ENCODE assay signal across 26 cellular contexts in the genomic region with DNA sequence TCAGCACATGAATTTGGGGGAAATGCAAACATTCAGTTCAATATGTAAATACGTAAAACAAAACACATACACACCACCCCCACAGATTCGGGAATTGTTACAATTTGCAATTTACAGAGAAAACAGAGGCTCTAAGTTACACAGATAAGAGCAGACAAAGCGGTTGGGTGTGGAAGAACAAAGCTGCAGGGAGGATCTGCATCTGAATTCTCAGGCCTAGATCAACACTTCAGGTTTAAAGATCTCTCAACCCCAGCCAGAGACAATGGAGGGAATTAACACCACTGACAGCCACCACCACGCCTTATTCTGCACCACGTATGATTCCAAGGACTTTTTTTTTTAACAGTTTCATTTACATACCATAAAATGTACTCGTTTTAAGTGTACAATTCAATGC.
"Had no signal": no experiment of that assay in that cellular context is flagged by ENCODE, and none has a peak within 500 bp of the region (broad histone marks: within the 10 kb centered on the region; RNA-seq: fewer than 3 reads in every experiment).

No MANE protein-coding gene starts in this region.

- H3K36me3 ChIP-seq: neutrophil, pancreas, right lobe of liver, sigmoid colon, stomach, thoracic aorta, thyroid gland, tibial nerve, upper lobe of left lung, vagina had no signal

- H3K27ac ChIP-seq: neutrophil, pancreas, psoas muscle, right lobe of liver, sigmoid colon, stomach, thoracic aorta, thyroid gland, tibial nerve, upper lobe of left lung, vagina had no signal

- H3K27ac Mint-ChIP-seq: natural killer cell treated with Interleukin-12 subunit alpha and Interleukin-12 subunit beta and Interleukin-15 and Interleukin-18, amount 100 ng/mL, for 72 hours; nephron progenitor cell; stimulated activated effector memory CD8-positive, alpha-beta T cell treated with anti-CD3 and anti-CD28 coated beads, Interleukin-12 subunit alpha, Interleukin-12 subunit beta, amount 100 ng/mL, for 72 hours; stimulated activated naive B cell treated with anti-CD40 and anti-IgM and Interleukin-4, amounts not matched to agents 10 μg/mL and 1 μg/mL and 100 μg/mL, for 72 hours; stimulated activated naive CD8-positive, alpha-beta T cell treated with anti-CD3 and anti-CD28 coated beads, Interleukin-15, Interleukin-2, amounts not matched to agents 100 ng/mL and 50 ng/mL, for 24 hours had no signal

- H3K9me3 ChIP-seq: neutrophil, pancreas, psoas muscle, right lobe of liver, sigmoid colon, stomach, thoracic aorta, thyroid gland, upper lobe of left lung, vagina had no signal

- H3K27me3 Mint-ChIP-seq: stimulated activated naive B cell treated with anti-CD40 and anti-IgM and Interleukin-4, amounts not matched to agents 10 μg/mL and 1 μg/mL and 100 μg/mL, for 72 hours; stimulated activated naive CD8-positive, alpha-beta T cell treated with anti-CD3 and anti-CD28 coated beads, Interleukin-15, Interleukin-2, amounts not matched to agents 100 ng/mL and 50 ng/mL, for 24 hours had no signal

- ATAC-seq: natural killer cell treated with Interleukin-12 subunit alpha and Interleukin-12 subunit beta and Interleukin-15 and Interleukin-18, amount 100 ng/mL, for 72 hours; pancreas; psoas muscle; right cardiac atrium; right lobe of liver; stimulated activated effector memory CD8-positive, alpha-beta T cell treated with anti-CD3 and anti-CD28 coated beads, Interleukin-12 subunit alpha, Interleukin-12 subunit beta, amount 100 ng/mL, for 72 hours; stimulated activated naive B cell treated with anti-CD40 and anti-IgM and Interleukin-4, amounts not matched to agents 10 μg/mL and 1 μg/mL and 100 μg/mL, for 72 hours had no signal

- H3K4me1 ChIP-seq: pancreas, psoas muscle, right lobe of liver, sigmoid colon, tibial nerve, upper lobe of left lung had no signal

- H3K9me3 Mint-ChIP-seq: natural killer cell treated with Interleukin-12 subunit alpha and Interleukin-12 subunit beta and Interleukin-15 and Interleukin-18, amount 100 ng/mL, for 72 hours; nephron progenitor cell; stimulated activated effector memory CD8-positive, alpha-beta T cell treated with anti-CD3 and anti-CD28 coated beads, Interleukin-12 subunit alpha, Interleukin-12 subunit beta, amount 100 ng/mL, for 72 hours; stimulated activated naive CD8-positive, alpha-beta T cell treated with anti-CD3 and anti-CD28 coated beads, Interleukin-15, Interleukin-2, amounts not matched to agents 100 ng/mL and 50 ng/mL, for 24 hours had no signal

- H3K4me1 Mint-ChIP-seq: stimulated activated effector memory CD8-positive, alpha-beta T cell treated with anti-CD3 and anti-CD28 coated beads, Interleukin-12 subunit alpha, Interleukin-12 subunit beta, amount 100 ng/mL, for 72 hours; stimulated activated naive B cell treated with anti-CD40 and anti-IgM and Interleukin-4, amounts not matched to agents 10 μg/mL and 1 μg/mL and 100 μg/mL, for 72 hours had no signal

- H3K4me3 ChIP-seq: pancreas, psoas muscle, right lobe of liver, sigmoid colon, stomach, thoracic aorta, thyroid gland, tibial nerve, upper lobe of left lung, vagina had no signal

- H3K27me3 ChIP-seq: neutrophil, pancreas, right lobe of liver, sigmoid colon, thyroid gland, tibial nerve, upper lobe of left lung, vagina had no signal

- H3K4me3 Mint-ChIP-seq: natural killer cell treated with Interleukin-12 subunit alpha and Interleukin-12 subunit beta and Interleukin-15 and Interleukin-18, amount 100 ng/mL, for 72 hours; nephron progenitor cell; neural crest cell; stimulated activated effector memory CD8-positive, alpha-beta T cell treated with anti-CD3 and anti-CD28 coated beads, Interleukin-12 subunit alpha, Interleukin-12 subunit beta, amount 100 ng/mL, for 72 hours; stimulated activated naive B cell treated with anti-CD40 and anti-IgM and Interleukin-4, amounts not matched to agents 10 μg/mL and 1 μg/mL and 100 μg/mL, for 72 hours; stimulated activated naive CD8-positive, alpha-beta T cell treated with anti-CD3 and anti-CD28 coated beads, Interleukin-15, Interleukin-2, amounts not matched to agents 100 ng/mL and 50 ng/mL, for 24 hours had no signal

- H3K36me3 Mint-ChIP-seq: stimulated activated effector memory CD8-positive, alpha-beta T cell treated with anti-CD3 and anti-CD28 coated beads, Interleukin-12 subunit alpha, Interleukin-12 subunit beta, amount 100 ng/mL, for 72 hours; stimulated activated naive B cell treated with anti-CD40 and anti-IgM and Interleukin-4, amounts not matched to agents 10 μg/mL and 1 μg/mL and 100 μg/mL, for 72 hours had no signal

- DNase-seq: nephron progenitor cell; nucleus accumbens; pancreas; psoas muscle; right cardiac atrium; right lobe of liver; sigmoid colon; small intestine; stimulated activated CD4-positive, alpha-beta T cell treated with anti-CD3 and anti-CD28 coated beads, Interleukin-15, amount 100 ng/mL, for 24 hours; stimulated activated CD4-positive, alpha-beta T cell treated with anti-CD3 and anti-CD28 coated beads, Interleukin-2, amount 100 ng/mL, for 24 hours; stimulated activated CD4-positive, alpha-beta T cell treated with anti-CD3 and anti-CD28 coated beads, Interleukin-2, amount 100 ng/mL, for 48 hours; stimulated activated CD4-positive, alpha-beta T cell treated with anti-CD3 and anti-CD28 coated beads, Interleukin-4, amount 100 ng/mL, for 24 hours; stimulated activated naive B cell treated with anti-CD40 and anti-IgM and Interleukin-4, amounts not matched to agents 10 μg/mL and 1 μg/mL and 100 μg/mL, for 72 hours; stimulated activated naive CD4-positive, alpha-beta T cell treated with Interleukin-2 at 50 U/mL for 16 hours; stomach; thyroid gland; trophoblast cell; upper lobe of left lung had no signal
